17 cellular contexts compared by ENCODE assay signal in genomic region chr1:31647106-31647505, GRCh38. TPM values are rescaled to one million over a fixed set of nuclear protein-coding genes. Genes with fewer than 3 reads are reported as not detected.
DNase-seq lines count a peak whose midpoint lies in the region; ATAC-seq and TF ChIP-seq lines count a peak whose summit lies in the region.
"Had no signal": no experiment of that assay in that cellular context is flagged by ENCODE, and none has a peak within 500 bp of the region (broad histone marks: within the 10 kb centered on the region; RNA-seq: fewer than 3 reads in every experiment).

No MANE protein-coding gene starts in this region.

- H3K27me3 Mint-ChIP-seq in T-helper 2 cell treated with Interferon-gamma antibody and Interleukin-4, amounts not matched to agents 5 μg/mL and 100 μg/mL, for 36 hours (ENCODE audit: low read depth): no peaks in the 10 kb centered on the region
- peaks cover 10% of the 10 kb centered on the region for H3K27me3 Mint-ChIP-seq in GM23338 (ENCODE audit: insufficient read depth, low read depth, poor library complexity)

- H3K9me3 Mint-ChIP-seq in T-helper 2 cell treated with Interferon-gamma antibody and Interleukin-4, amounts not matched to agents 5 μg/mL and 100 μg/mL, for 36 hours: no peaks in the 10 kb centered on the region
- H3K9me3 Mint-ChIP-seq in GM23338: no peaks in the 10 kb centered on the region; the same call in 2 of the 3 replicates
- H3K9me3 Mint-ChIP-seq: activated naive CD4-positive, alpha-beta T cell treated with anti-CD3 and anti-CD28 coated beads, Interleukin-2, amount 50 U/mL, for 72 hours had no signal

- no peak overlapping the region for H3K4me2 ChIP-seq in GM23338

- H3K36me3 ChIP-seq in GM23338 (ENCODE audit: insufficient read depth) (no peaks in the 10 kb centered on the region), sigmoid colon (peaks cover 0 to under 1% (median 0%) of the 10 kb centered on the region in 4 donors)

- H2AFZ ChIP-seq in GM23338: no peak overlapping the region

- intact Hi-C loops in sigmoid colon (cut with DNase I): loop anchor here (5.0 to 10.0 kb wide), 2 partner anchors 140 to 288 kb away; partner anchors contain the start of gene PTP4A2

- ATAC-seq in GM23338: no peak
- ATAC-seq: activated naive CD4-positive, alpha-beta T cell treated with anti-CD3 and anti-CD28 coated beads, Interleukin-2, amount 50 U/mL, for 72 hours; foreskin keratinocyte; GM12878 had no signal

- WGBS in sigmoid colon, 2 donors: 89 to 95% methylated on average over 2 of the region's 2 CpGs

- no peaks in the 10 kb centered on the region for H3K9me3 ChIP-seq in sigmoid colon

- H3K4me1 ChIP-seq in GM23338 (ENCODE audit: insufficient read depth) (peaks cover 20% of the 10 kb centered on the region), sigmoid colon (peaks cover 0 to 54% (median 27%) of the 10 kb centered on the region in 4 donors)
- H3K4me1 ChIP-seq: foreskin keratinocyte had no signal

- H4K20me1 ChIP-seq in GM23338 (replicated peaks; ENCODE audit: insufficient read depth): no peaks in the 10 kb centered on the region

- H3K36me3 Mint-ChIP-seq in T-helper 2 cell treated with Interferon-gamma antibody and Interleukin-4, amounts not matched to agents 5 μg/mL and 100 μg/mL, for 36 hours (ENCODE audit: low read depth): no peaks in the 10 kb centered on the region
- no peaks in the 10 kb centered on the region for H3K36me3 Mint-ChIP-seq in GM23338 (ENCODE audit: low read depth)

- peak overlapping the region; percentile 1 for H3K4me3 Mint-ChIP-seq in T-helper 2 cell treated with Interferon-gamma antibody and Interleukin-4, amounts not matched to agents 5 μg/mL and 100 μg/mL, for 36 hours
- peak overlapping the region; percentile 12; the same call in 1 of the 3 replicates for H3K4me3 Mint-ChIP-seq in GM23338

- peaks cover 8% of the 10 kb centered on the region; the same call in 1 of the 2 replicates for H3F3A ChIP-seq in GM23338 (replicated peaks; ENCODE audit: low read depth)

- peaks cover 23% of the 10 kb centered on the region for H3K79me2 ChIP-seq in GM23338 (replicated peaks; ENCODE audit: insufficient read depth)

- peaks cover 21% of the 10 kb centered on the region for H3K4me1 Mint-ChIP-seq in T-helper 2 cell treated with Interferon-gamma antibody and Interleukin-4, amounts not matched to agents 5 μg/mL and 100 μg/mL, for 36 hours (ENCODE audit: low read depth)
- peaks cover 13% of the 10 kb centered on the region; the same call in 2 of the 3 replicates for H3K4me1 Mint-ChIP-seq in GM23338

- TF ChIP-seq CTCF in GM23338 (conservative IDR thresholded peaks at IDR 0.05; ENCODE audit: low read depth in 2 of 2) (no peak), sigmoid colon (IDR thresholded peaks at IDR 0.05) (no peak)

- H3K9me2 ChIP-seq in GM23338 (ENCODE audit: insufficient read depth): no peaks in the 10 kb centered on the region

- peak overlapping the region; percentile 21 for H3K27ac Mint-ChIP-seq in T-helper 2 cell treated with Interferon-gamma antibody and Interleukin-4, amounts not matched to agents 5 μg/mL and 100 μg/mL, for 36 hours
- no peak overlapping the region for H3K27ac Mint-ChIP-seq in GM23338

- no peak for TF ChIP-seq EP300 in sigmoid colon (IDR thresholded peaks at IDR 0.05)

- no peaks in the 10 kb centered on the region for H3K27me3 ChIP-seq in GM23338 (ENCODE audit: insufficient read depth)
- H3K27me3 ChIP-seq in sigmoid colon: no peaks in the 10 kb centered on the region
- H3K27me3 ChIP-seq: foreskin keratinocyte had no signal

- DNase-seq in T-helper 2 cell treated with Interferon-gamma antibody and Interleukin-4, amounts not matched to agents 5 μg/mL and 100 μg/mL, for 36 hours (ENCODE audit: low spot score): no peak
- DNase-seq in T-helper 2 cell (no peak), GM23338 (ENCODE audit: low spot score) (no peak), fibroblast of peridontal ligament (ENCODE audit: extremely low read depth) (peak; percentile 27), sigmoid colon (peak; percentile 51), NCI-H1930 (lab: John Stamatoyannopoulos, UW) (no peak), NCI-H82 treated with DMSO at 0.1 percent for 48 hours (lab: John Stamatoyannopoulos, UW; ENCODE audit: unreplicated experiment) (no peak), ureter (ENCODE audit: low spot score) (no peak)
- DNase-seq: DMS153, foreskin keratinocyte, NCI-H510A treated with DMSO at 0.1 percent for 48 hours, substantia nigra had no signal

- H3K4me3 ChIP-seq in GM23338: no peak overlapping the region
- H3K4me3 ChIP-seq in sigmoid colon: no peak overlapping the region
- H3K4me3 ChIP-seq: GM12878 had no signal

- TF ChIP-seq POLR2A in sigmoid colon (IDR thresholded peaks at IDR 0.05): no peak

- H3K27ac ChIP-seq in GM23338 (ENCODE audit: low read depth): no peak overlapping the region
- peak overlapping the region in 1 of 4 donors; percentile 29 for H3K27ac ChIP-seq in sigmoid colon
- H3K27ac ChIP-seq: foreskin keratinocyte, RWPE1 had no signal

TF ChIP-seq in GM23338, 12 proteins besides CTCF, POLR2A, EP300 and RAD21 (continues in another document):
- TF ChIP-seq ZNF462 (CRISPR knock-in tag; IDR thresholded peaks at IDR 0.05) (no peak), ZNF114 (CRISPR knock-in tag; IDR thresholded peaks at IDR 0.05) (no peak), EZH2phosphoT487 (IDR thresholded peaks at IDR 0.05; ENCODE audit: unreplicated experiment) (no peak), JUNB (IDR thresholded peaks at IDR 0.05; ENCODE audit: unreplicated experiment) (no peak)

RNA-seq across cellular contexts. Expression of gene PEF1, which starts 2.4 kb away (rescaled TPM):
- 60.5 and 68.5 TPM in 2 replicates for total RNA-seq in GM23338 (2014; rRNA removed; shearing (Covaris generic))
- polyA plus RNA-seq in GM23338 (2016; fragmentation: Nextera tagmentation; extraction: Ambion mirVana) (22.0 and 22.3 TPM in 2 replicates), sigmoid colon (10 to 100 TPM; 56.5 to 74.2 (median 66.4) TPM)
- total RNA-seq in sigmoid colon (10 to 100 TPM; 52.9 to 87.4 (median 65.7) TPM), ureter (76.9 TPM)

RNA-seq across cellular contexts. Expression of gene HCRTR1, which starts 29.6 kb away (rescaled TPM):
- 1.0 TPM in 1 of 2 replicates, not detected in the other for total RNA-seq in GM23338 (2014; rRNA removed; shearing (Covaris generic))
- polyA plus RNA-seq in GM23338 (2016; fragmentation: Nextera tagmentation; extraction: Ambion mirVana) (0.15 TPM in 1 of 2 replicates, not detected in the other), sigmoid colon (under 1 TPM in 1 of 3 donors, not detected in 2; 0.03 TPM)
- total RNA-seq in sigmoid colon (not detected), ureter (not detected)
- total RNA-seq: A172; activated naive CD4-positive, alpha-beta T cell treated with anti-CD3 and anti-CD28 coated beads, Interleukin-2, amount 50 U/mL, for 72 hours; foreskin keratinocyte; GM12878; skeletal muscle tissue had no signal
- polyA plus RNA-seq: foreskin keratinocyte, GM12878 had no signal

RNA-seq across cellular contexts. Expression of gene COL16A1, which starts 56.7 kb away (rescaled TPM):
- total RNA-seq in GM23338 (2014; rRNA removed; shearing (Covaris generic)): 13.2 and 15.7 TPM in 2 replicates
- polyA plus RNA-seq in GM23338 (2016; fragmentation: Nextera tagmentation; extraction: Ambion mirVana) (3.4 and 4.2 TPM in 2 replicates), sigmoid colon (10 to 100 TPM in 1 of 3 donors, 1 to 10 TPM in 2; 4.6 to 23.4 (median 4.8) TPM)
- total RNA-seq in sigmoid colon (100 to 1,000 TPM in 2 of 4 donors, 10 to 100 TPM in 2; 43.1 to 271 (median 98.8) TPM), ureter (110 TPM)

Comparison
In these comparisons a context has a peak if more than half of its experiments do, and no peak if none do; other contexts are left out.
1. DNase-seq: peak in fibroblast of peridontal ligament (single experiment) and sigmoid colon (single experiment); none in T-helper 2 cell treated with Interferon-gamma antibody and Interleukin-4, amounts not matched to agents 5 μg/mL and 100 μg/mL, for 36 hours (single experiment), T-helper 2 cell (0 of 5), GM23338 (single experiment), NCI-H1930 (0 of 2), NCI-H82 treated with DMSO at 0.1 percent for 48 hours (single experiment) and ureter (single experiment).